ENCODE assay signal across 8 cellular contexts in the genomic region with DNA sequence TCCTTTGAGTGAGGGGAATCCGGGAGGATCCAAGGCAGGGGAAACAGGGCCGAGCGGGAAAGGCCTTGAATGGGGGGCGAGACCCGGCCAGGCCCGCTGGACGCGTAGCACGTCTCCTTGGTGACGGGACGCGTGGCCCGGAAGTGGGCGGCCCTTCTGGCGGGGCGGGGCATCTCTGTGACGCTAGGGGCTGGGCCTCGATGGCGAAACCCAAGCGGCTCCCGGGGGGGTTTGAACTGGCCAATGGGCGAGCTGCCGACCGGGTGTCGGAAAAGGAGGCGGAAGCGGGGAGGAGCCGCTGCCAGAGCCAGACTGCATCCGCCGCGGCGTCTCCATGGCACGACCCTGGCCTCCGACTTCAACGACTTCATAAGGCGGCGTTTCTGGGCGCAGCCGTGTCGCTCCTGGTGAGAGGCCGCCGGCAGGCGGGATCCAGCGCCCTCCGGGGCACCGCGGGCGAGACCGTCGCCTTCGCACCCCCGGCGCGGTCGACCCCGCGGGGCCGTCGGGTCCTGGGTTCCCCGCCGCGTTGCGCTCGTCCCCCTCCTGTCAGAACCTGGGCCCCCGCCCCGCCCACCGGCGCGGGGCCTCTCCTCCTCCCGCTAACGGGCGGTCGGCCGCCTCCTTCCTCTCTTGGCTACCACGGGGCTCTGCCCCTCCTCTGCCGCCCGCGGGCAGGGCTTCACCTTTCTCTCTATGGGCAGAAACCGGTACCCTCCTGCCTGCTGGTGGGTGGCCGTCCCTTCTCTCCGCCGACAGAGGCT. TPM values are rescaled to one million over a fixed set of nuclear protein-coding genes. Genes with fewer than 3 reads are reported as not detected.
DNase-seq lines count a peak whose midpoint lies in the region; ATAC-seq and TF ChIP-seq lines count a peak whose summit lies in the region.

ODF2 (plus strand) TSS at position 158 of the 764 bp plus-strand sequence; CDS start at position 244, 86 bp downstream.

- CTCF ChIA-PET in HEK293T (lab: Yijun Ruan, JAX) = no interaction called here

- H3K27ac ChIP-seq in SJSA1 = peak within 1 kb of the TSS; percentile 65
- peak within 1 kb of the TSS; percentile 3 for H3K27ac ChIP-seq in foreskin keratinocyte

- H3K36me3 ChIP-seq in SJSA1 = peaks cover 37% of the 10 kb centered on the region
- H3K36me3 ChIP-seq in neuron (ENCODE audit: insufficient read depth, low read length) = peaks cover 20% of the 10 kb centered on the region

- POLR2A ChIA-PET in HEK293T (lab: Yijun Ruan, JAX) = interaction anchor here (0.6 kb wide), 1 partner anchor 12 kb away, joined by 3 read pairs; no protein-coding TSS in a partner anchor

- peaks cover 10% of the 10 kb centered on the region for H3K4me1 ChIP-seq in SJSA1 (replicated peaks)
- no peaks in the 10 kb centered on the region for H3K4me1 ChIP-seq in foreskin keratinocyte
- peaks cover 11% of the 10 kb centered on the region for H3K4me1 ChIP-seq in neuron (ENCODE audit: insufficient read depth, low read length)

- peak; percentile 87 for ATAC-seq in foreskin keratinocyte

- H3K27me3 ChIP-seq in SJSA1 (replicated peaks) (no peaks in the 10 kb centered on the region), foreskin keratinocyte (no peaks in the 10 kb centered on the region), neuron (ENCODE audit: insufficient read depth, low read length) (no peaks in the 10 kb centered on the region)

- peak within 1 kb of the TSS; percentile 97 for H2AFZ ChIP-seq in neuron (ENCODE audit: low read depth, low read length)

- H3K9me3 ChIP-seq in SJSA1 (replicated peaks) (no peaks in the 10 kb centered on the region), neuron (ENCODE audit: low read length) (no peaks in the 10 kb centered on the region)

- peak within 1 kb of the TSS; percentile 78 for H3K4me3 ChIP-seq in SJSA1
- peak within 1 kb of the TSS; percentile 84 for H3K4me3 ChIP-seq in neuron (ENCODE audit: low read length)

- TF ChIP-seq CTCF in foreskin keratinocyte (conservative IDR thresholded peaks at IDR 0.05) = no peak

- DNase-seq in GM03348 (ENCODE audit: low spot score) = peak; percentile 99
- DNase-seq in HEK293T (ENCODE audit: extremely low spot score) = peak; percentile 99
- peak; percentile 92 for DNase-seq in MV-4-11 (lab: John Stamatoyannopoulos, UW)
- peak; percentile 94 to 98 for DNase-seq in SJSA1 (ENCODE audit: low read depth in 1 of 2, low spot score in 2 of 2)
- DNase-seq in activated gamma-delta T cell treated with anti-CD3 and anti-CD28 coated beads, Interleukin-2, amount 50 U/mL, for 16 hours (ENCODE audit: low read depth) = peak; percentile 98
- DNase-seq in foreskin keratinocyte = peak; percentile 76 to 87
- DNase-seq in stromal cell of bone marrow (ENCODE audit: low read depth) = peak; percentile 88

TF ChIP-seq in HEK293T, 16 proteins besides CTCF, POLR2A, EP300 and RAD21:
- TF ChIP-seq FOXA1 (IDR thresholded peaks at IDR 0.05) = no peak
- peak; percentile 70 for TF ChIP-seq ELF4 (IDR thresholded peaks at IDR 0.05)

RNA-seq across cellular contexts. Expression of gene ODF2, which starts in this region (rescaled TPM):
- 48.0 and 56.9 TPM in 2 replicates for total RNA-seq in SJSA1 (2014; rRNA removed; shearing (Covaris generic))
- 37.1 and 40.0 TPM in 2 replicates for total RNA-seq in foreskin keratinocyte
- polyA plus RNA-seq in foreskin keratinocyte = 18.2 and 20.2 TPM in 2 replicates

Comparison
In these comparisons a context has a peak if more than half of its experiments do, and no peak if none do; other contexts are left out.
1. Peak in every context shown above with its lines: DNase-seq, ATAC-seq, H3K4me3 ChIP-seq and H3K27ac ChIP-seq.